In the genomic region with DNA sequence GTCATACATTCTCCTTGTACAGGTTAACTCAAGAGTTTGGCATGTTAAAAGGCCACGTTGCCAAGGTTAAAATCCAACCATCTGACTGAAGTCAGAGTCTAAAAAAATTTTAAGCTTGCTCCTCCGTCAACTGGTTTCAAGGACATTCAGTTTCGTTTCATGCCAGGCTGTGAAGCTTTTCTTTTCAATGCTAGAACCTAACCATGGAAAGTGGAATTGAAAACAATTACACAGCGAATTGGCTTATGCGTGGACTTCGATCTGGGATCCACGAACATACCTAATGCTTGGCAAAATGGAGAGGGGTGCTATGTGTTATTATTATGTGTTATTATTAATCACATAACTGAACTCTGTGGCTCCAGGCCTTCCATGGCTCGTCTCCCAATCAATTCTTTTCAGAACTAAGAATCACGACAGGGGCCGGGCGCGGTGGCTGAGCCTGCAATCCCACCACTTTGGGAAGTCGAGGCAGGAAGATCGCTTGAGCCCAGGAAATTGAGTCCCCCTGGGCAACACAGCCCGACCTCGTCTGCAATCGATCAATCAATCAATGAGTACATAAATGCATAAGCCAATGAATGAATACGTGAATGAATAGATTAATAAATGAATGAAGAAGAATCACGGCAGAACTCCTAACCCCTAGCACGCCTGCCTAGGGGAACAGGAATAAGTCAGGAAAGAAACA, we compare ENCODE assay signal across 1 cellular context.
TF ChIP-seq lines count a peak whose summit lies in the region.

No MANE protein-coding gene starts in this region.

TF ChIP-seq in HCT116, 20 proteins besides CTCF, POLR2A, EP300 and RAD21 (continued from another document):
- TF ChIP-seq ZNF274 (IDR thresholded peaks at IDR 0.05; ENCODE audit: low read depth, low read length), result no peak
- TF ChIP-seq, protein P1, sequence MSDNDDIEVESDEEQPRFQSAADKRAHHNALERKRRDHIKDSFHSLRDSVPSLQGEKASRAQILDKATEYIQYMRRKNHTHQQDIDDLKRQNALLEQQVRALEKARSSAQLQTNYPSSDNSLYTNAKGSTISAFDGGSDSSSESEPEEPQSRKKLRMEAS (IDR thresholded peaks at IDR 0.05), result no peak
- no peak for TF ChIP-seq TCF7L2 (IDR thresholded peaks at IDR 0.05; ENCODE audit: borderline replicate concordance, extremely low read depth, insufficient read depth, insufficient read length)
- no peak for TF ChIP-seq CBX3 (IDR thresholded peaks at IDR 0.05; ENCODE audit: low read depth)
- no peak for TF ChIP-seq POLR2AphosphoS5 (IDR thresholded peaks at IDR 0.05; ENCODE audit: low read depth, low read length)
- no peak for TF ChIP-seq FOSL1 (IDR thresholded peaks at IDR 0.05; ENCODE audit: low read depth)
